In the genomic region with DNA sequence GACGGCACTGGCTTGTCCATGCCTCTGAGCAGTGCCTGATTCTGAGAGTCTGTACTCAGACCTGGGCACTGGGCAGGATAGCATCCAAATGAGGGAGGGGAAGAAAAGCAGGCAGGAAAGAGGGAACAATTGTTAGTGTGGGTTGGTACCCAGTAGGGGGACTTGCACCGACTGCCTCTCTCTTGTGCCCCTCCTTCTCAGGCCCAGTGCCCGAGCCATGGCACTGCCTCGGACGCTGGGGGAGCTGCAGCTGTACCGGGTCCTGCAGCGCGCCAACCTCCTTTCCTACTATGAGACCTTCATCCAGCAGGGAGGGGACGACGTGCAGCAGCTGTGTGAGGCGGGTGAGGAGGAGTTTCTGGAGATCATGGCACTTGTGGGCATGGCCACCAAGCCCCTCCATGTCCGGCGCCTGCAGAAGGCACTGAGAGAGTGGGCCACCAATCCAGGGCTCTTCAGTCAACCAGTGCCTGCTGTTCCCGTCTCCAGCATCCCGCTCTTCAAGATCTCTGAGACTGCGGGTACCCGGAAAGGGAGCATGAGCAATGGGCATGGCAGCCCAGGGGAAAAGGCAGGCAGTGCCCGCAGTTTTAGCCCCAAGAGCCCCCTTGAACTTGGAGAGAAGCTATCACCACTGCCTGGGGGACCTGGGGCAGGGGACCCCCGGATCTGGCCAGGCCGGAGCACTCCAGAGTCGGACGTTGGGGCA, we compare ENCODE assay signal across 1 cellular context.
TF ChIP-seq lines count a peak whose summit lies in the region.

No MANE protein-coding gene starts in this region.

TF ChIP-seq in SK-N-SH, 30 proteins besides CTCF, POLR2A, EP300 and RAD21 (continued from another document):
- TF ChIP-seq, protein P1, sequence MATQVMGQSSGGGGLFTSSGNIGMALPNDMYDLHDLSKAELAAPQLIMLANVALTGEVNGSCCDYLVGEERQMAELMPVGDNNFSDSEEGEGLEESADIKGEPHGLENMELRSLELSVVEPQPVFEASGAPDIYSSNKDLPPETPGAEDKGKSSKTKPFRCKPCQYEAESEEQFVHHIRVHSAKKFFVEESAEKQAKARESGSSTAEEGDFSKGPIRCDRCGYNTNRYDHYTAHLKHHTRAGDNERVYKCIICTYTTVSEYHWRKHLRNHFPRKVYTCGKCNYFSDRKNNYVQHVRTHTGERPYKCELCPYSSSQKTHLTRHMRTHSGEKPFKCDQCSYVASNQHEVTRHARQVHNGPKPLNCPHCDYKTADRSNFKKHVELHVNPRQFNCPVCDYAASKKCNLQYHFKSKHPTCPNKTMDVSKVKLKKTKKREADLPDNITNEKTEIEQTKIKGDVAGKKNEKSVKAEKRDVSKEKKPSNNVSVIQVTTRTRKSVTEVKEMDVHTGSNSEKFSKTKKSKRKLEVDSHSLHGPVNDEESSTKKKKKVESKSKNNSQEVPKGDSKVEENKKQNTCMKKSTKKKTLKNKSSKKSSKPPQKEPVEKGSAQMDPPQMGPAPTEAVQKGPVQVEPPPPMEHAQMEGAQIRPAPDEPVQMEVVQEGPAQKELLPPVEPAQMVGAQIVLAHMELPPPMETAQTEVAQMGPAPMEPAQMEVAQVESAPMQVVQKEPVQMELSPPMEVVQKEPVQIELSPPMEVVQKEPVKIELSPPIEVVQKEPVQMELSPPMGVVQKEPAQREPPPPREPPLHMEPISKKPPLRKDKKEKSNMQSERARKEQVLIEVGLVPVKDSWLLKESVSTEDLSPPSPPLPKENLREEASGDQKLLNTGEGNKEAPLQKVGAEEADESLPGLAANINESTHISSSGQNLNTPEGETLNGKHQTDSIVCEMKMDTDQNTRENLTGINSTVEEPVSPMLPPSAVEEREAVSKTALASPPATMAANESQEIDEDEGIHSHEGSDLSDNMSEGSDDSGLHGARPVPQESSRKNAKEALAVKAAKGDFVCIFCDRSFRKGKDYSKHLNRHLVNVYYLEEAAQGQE (IDR thresholded peaks at IDR 0.05; ENCODE audit: low read depth, low read length) = no peak
- no peak for TF ChIP-seq MXI1 (IDR thresholded peaks at IDR 0.05; ENCODE audit: low read depth, low read length)
- no peak for TF ChIP-seq RFX5 (IDR thresholded peaks at IDR 0.05; ENCODE audit: low read length)
- TF ChIP-seq TCF12 (IDR thresholded peaks at IDR 0.05) = no peak
- no peak for TF ChIP-seq TAF1 (IDR thresholded peaks at IDR 0.05; ENCODE audit: borderline replicate concordance, low read depth, low read length)
- TF ChIP-seq ELF1 (IDR thresholded peaks at IDR 0.05) = no peak
- TF ChIP-seq, protein P2, sequence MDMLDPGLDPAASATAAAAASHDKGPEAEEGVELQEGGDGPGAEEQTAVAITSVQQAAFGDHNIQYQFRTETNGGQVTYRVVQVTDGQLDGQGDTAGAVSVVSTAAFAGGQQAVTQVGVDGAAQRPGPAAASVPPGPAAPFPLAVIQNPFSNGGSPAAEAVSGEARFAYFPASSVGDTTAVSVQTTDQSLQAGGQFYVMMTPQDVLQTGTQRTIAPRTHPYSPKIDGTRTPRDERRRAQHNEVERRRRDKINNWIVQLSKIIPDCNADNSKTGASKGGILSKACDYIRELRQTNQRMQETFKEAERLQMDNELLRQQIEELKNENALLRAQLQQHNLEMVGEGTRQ (IDR thresholded peaks at IDR 0.05; ENCODE audit: borderline replicate concordance, low read depth, low read length) = no peak
- no peak for TF ChIP-seq NRF1 (IDR thresholded peaks at IDR 0.05; ENCODE audit: low read depth, low read length)
- TF ChIP-seq, protein P3, sequence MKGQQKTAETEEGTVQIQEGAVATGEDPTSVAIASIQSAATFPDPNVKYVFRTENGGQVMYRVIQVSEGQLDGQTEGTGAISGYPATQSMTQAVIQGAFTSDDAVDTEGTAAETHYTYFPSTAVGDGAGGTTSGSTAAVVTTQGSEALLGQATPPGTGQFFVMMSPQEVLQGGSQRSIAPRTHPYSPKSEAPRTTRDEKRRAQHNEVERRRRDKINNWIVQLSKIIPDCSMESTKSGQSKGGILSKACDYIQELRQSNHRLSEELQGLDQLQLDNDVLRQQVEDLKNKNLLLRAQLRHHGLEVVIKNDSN (IDR thresholded peaks at IDR 0.05; ENCODE audit: borderline replicate concordance, low read depth) = no peak
- no peak for TF ChIP-seq GATA2 (CRISPR knock-in tag; IDR thresholded peaks at IDR 0.05)
- TF ChIP-seq EZH2phosphoT487 (IDR thresholded peaks at IDR 0.05; ENCODE audit: borderline replicate concordance, low read depth) = no peak
- no peak for TF ChIP-seq FOSL2 (IDR thresholded peaks at IDR 0.05; ENCODE audit: borderline replicate concordance, low read depth)
